10 cellular contexts compared by ENCODE assay signal in genomic region chr7:149489391-149490024, GRCh38. TPM values are rescaled to one million over a fixed set of nuclear protein-coding genes. Genes with fewer than 3 reads are reported as not detected.
DNase-seq lines count a peak whose midpoint lies in the region; ATAC-seq and TF ChIP-seq lines count a peak whose summit lies in the region.
"Had no signal": no experiment of that assay in that cellular context is flagged by ENCODE, and none has a peak within 500 bp of the region (broad histone marks: within the 10 kb centered on the region; RNA-seq: fewer than 3 reads in every experiment).

No MANE protein-coding gene starts in this region.

- peaks cover 66% of the 10 kb centered on the region for H3K36me3 Mint-ChIP-seq in central memory CD8-positive, alpha-beta T cell (ENCODE audit: insufficient read depth)

- peaks cover 35% of the 10 kb centered on the region for H3K4me1 Mint-ChIP-seq in central memory CD8-positive, alpha-beta T cell

- H4K20me1 ChIP-seq in DND-41 (ENCODE audit: insufficient read depth, low read length), result no peaks in the 10 kb centered on the region

- no peaks in the 10 kb centered on the region for H3K27me3 ChIP-seq in DND-41 (ENCODE audit: insufficient read depth, low read length, poor library complexity)
- H3K27me3 ChIP-seq: dorsolateral prefrontal cortex had no signal

- no peaks in the 10 kb centered on the region for H3K4me1 ChIP-seq in DND-41 (ENCODE audit: insufficient read depth, low read length)

- peaks cover 95% of the 10 kb centered on the region for H3K36me3 ChIP-seq in DND-41 (ENCODE audit: insufficient read depth, low read length)

- no peaks in the 10 kb centered on the region for H3K9me3 Mint-ChIP-seq in central memory CD8-positive, alpha-beta T cell
- H3K9me3 Mint-ChIP-seq: activated T-cell treated with anti-CD3 and anti-CD28 coated beads, Interleukin-2, amount 50 U/mL, for 72 hours had no signal

- TF ChIP-seq CTCF in DND-41 (IDR thresholded peaks at IDR 0.05; ENCODE audit: borderline replicate concordance, extremely low read depth, low read length, poor library complexity, severe bottlenecking) (peak; percentile 45), LNCAP (IDR thresholded peaks at IDR 0.05) (peak; percentile 59)

- H3K9ac ChIP-seq in DND-41 (ENCODE audit: low read depth, low read length), result no peak overlapping the region

- peak; percentile 82 for ATAC-seq in DND-41 (ENCODE audit: insufficient read depth, low read depth)
- ATAC-seq in central memory CD8-positive, alpha-beta T cell (replicated peaks; ENCODE audit: extremely low read depth, poor library complexity, severe bottlenecking), result no peak

- no peaks in the 10 kb centered on the region for H3K27me3 Mint-ChIP-seq in central memory CD8-positive, alpha-beta T cell

- DNase-seq in DND-41 (peak; percentile 20), myocyte (ENCODE audit: low read depth) (peak; percentile 18), NCI-H2081 treated with DMSO at 0.1 percent for 48 hours (lab: John Stamatoyannopoulos, UW) (no peak), amniotic stem cell (lab: John Stamatoyannopoulos, UW) (no peak), HuH-7 (ENCODE audit: low spot score) (no peak)
- DNase-seq in central memory CD8-positive, alpha-beta T cell (ENCODE audit: low spot score in 2 of 2), result no peak
- DNase-seq: activated T-cell treated with anti-CD3 and anti-CD28 coated beads, Interleukin-2, amount 50 U/mL, for 72 hours; NCI-H1436 treated with DMSO at 0.1 percent for 48 hours had no signal

- no peak overlapping the region for H3K4me3 ChIP-seq in DND-41 (ENCODE audit: low read depth in 1 of 2, low read length in 2 of 2)

- no peak overlapping the region for H3K4me2 ChIP-seq in DND-41 (ENCODE audit: insufficient read depth, low read length)

- no peak overlapping the region for H2AFZ ChIP-seq in DND-41 (ENCODE audit: low read depth, low read length)

- H3K27ac Mint-ChIP-seq in central memory CD8-positive, alpha-beta T cell (ENCODE audit: low read depth), result peak overlapping the region; percentile 67

- no peaks in the 10 kb centered on the region for H3K9me3 ChIP-seq in DND-41 (ENCODE audit: insufficient read depth, low read length, severe bottlenecking)

- no peaks in the 10 kb centered on the region for H3K79me2 ChIP-seq in DND-41 (ENCODE audit: insufficient read depth, low read length)

- H3K27ac ChIP-seq in DND-41 (ENCODE audit: low read length), result no peak overlapping the region

- no peak overlapping the region for H3K4me3 Mint-ChIP-seq in central memory CD8-positive, alpha-beta T cell
- H3K4me3 Mint-ChIP-seq: activated T-cell treated with anti-CD3 and anti-CD28 coated beads, Interleukin-2, amount 50 U/mL, for 72 hours had no signal

RNA-seq across cellular contexts. Expression of gene ZNF746, which starts 8.1 kb away (rescaled TPM):
- total RNA-seq in myocyte, result 24.6 and 30.2 TPM in 2 replicates
- 20.3 TPM for polyA plus RNA-seq in myocyte (2012)

RNA-seq across cellular contexts. Expression of gene ZNF777, which starts 28.6 kb away (rescaled TPM):
- total RNA-seq in myocyte, result 13.9 and 14.5 TPM in 2 replicates
- 12.2 TPM for polyA plus RNA-seq in myocyte (2012)

Comparison
In these comparisons a context has a peak if more than half of its experiments do, and no peak if none do; other contexts are left out.
1. DNase-seq: peak in DND-41 (single experiment) and myocyte (single experiment); none in central memory CD8-positive, alpha-beta T cell (0 of 2), NCI-H2081 treated with DMSO at 0.1 percent for 48 hours (single experiment), amniotic stem cell (single experiment) and HuH-7 (single experiment).